Comparison of ENCODE assay signal across 16 cellular contexts in the genomic region with DNA sequence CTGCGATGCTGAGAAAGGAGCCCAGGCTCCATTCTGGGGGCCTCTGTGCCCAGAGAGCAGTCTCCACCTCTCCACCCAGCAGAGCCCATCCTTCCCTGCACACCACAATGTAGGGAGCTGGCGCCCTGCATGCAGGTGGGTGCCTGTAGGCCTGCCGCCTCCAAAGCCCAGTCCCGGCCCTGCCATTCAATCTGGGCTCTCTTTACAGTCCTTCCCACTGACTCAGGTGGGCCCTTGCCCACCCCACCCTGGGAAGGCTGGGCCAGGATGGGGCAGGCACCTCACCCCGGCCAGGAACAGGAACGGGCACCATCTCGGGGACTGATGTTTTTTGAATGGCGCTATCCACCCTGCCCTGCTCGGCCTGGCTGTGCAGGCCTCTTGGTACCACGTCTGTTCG.
DNase-seq lines count a peak whose midpoint lies in the region; ATAC-seq and TF ChIP-seq lines count a peak whose summit lies in the region.
"Had no signal": no experiment of that assay in that cellular context is flagged by ENCODE, and none has a peak within 500 bp of the region (broad histone marks: within the 10 kb centered on the region; RNA-seq: fewer than 3 reads in every experiment).

No MANE protein-coding gene starts in this region.

- H3K27me3 ChIP-seq in lower lobe of right lung (ENCODE audit: low read depth) (no peaks in the 10 kb centered on the region), suprapubic skin (no peaks in the 10 kb centered on the region)

- TF ChIP-seq CTCF in lower lobe of right lung (IDR thresholded peaks at IDR 0.05) (no peak), suprapubic skin (IDR thresholded peaks at IDR 0.05) (no peak), endothelial cell (IDR thresholded peaks at IDR 0.05; ENCODE audit: unreplicated experiment) (no peak)

- intact Hi-C loops in Right ventricle myocardium superior (cut with DNase I) (no loop called here), left cardiac atrium (cut with DNase I) (loop anchor here (10.0 kb wide), 2 partner anchors 65 to 95 kb away; no protein-coding TSS in a partner anchor), lower lobe of right lung (cut with DNase I) (no loop called here)

- no peak for ATAC-seq in Right ventricle myocardium superior (ENCODE audit: poor library complexity)
- no peak for ATAC-seq in left cardiac atrium
- no peak for ATAC-seq in lower lobe of right lung
- ATAC-seq in GM18517 (IDR thresholded peaks at IDR 0.05; ENCODE audit: unreplicated experiment): no peak

- TF ChIP-seq POLR2A in suprapubic skin (IDR thresholded peaks at IDR 0.05): no peak

- no peaks in the 10 kb centered on the region for H3K9me3 Mint-ChIP-seq in endothelial cell (ENCODE audit: unreplicated experiment)
- H3K9me3 Mint-ChIP-seq: CD4-positive, alpha-beta memory T cell had no signal

- H3K36me3 ChIP-seq in KOPT-K1 (ENCODE audit: insufficient read depth, low read length) (no peaks in the 10 kb centered on the region), lower lobe of right lung (no peaks in the 10 kb centered on the region), suprapubic skin (peaks cover 4% of the 10 kb centered on the region)

- H3K9me3 ChIP-seq in KOPT-K1 (ENCODE audit: insufficient read depth, low read length, poor library complexity, severe bottlenecking) (no peaks in the 10 kb centered on the region), lower lobe of right lung (no peaks in the 10 kb centered on the region), suprapubic skin (no peaks in the 10 kb centered on the region)

- no peak overlapping the region for H3K27ac Mint-ChIP-seq in endothelial cell (ENCODE audit: unreplicated experiment)

- peaks cover 11% of the 10 kb centered on the region for H3K4me1 Mint-ChIP-seq in endothelial cell (ENCODE audit: unreplicated experiment)

- no peak overlapping the region for H3K4me3 Mint-ChIP-seq in endothelial cell (ENCODE audit: unreplicated experiment)
- H3K4me3 Mint-ChIP-seq: CD4-positive, alpha-beta memory T cell had no signal

- no peak for TF ChIP-seq EP300 in suprapubic skin (IDR thresholded peaks at IDR 0.05)

- H3K27ac ChIP-seq in KOPT-K1 (ENCODE audit: low read depth, low read length, poor library complexity, severe bottlenecking) (peak overlapping the region; percentile 79), lower lobe of right lung (no peak overlapping the region), suprapubic skin (no peak overlapping the region)
- H3K27ac ChIP-seq: PC-9 had no signal

- H3K4me3 ChIP-seq in lower lobe of right lung (no peak overlapping the region), suprapubic skin (no peak overlapping the region)
- H3K4me3 ChIP-seq: PC-9 had no signal

- 97% methylated on average over 11 of the region's 11 CpGs for WGBS in suprapubic skin

- DNase-seq in Right ventricle myocardium superior (peak; percentile 30), left cardiac atrium (no peak), lower lobe of right lung (peak; percentile 28), suprapubic skin (ENCODE audit: low spot score in 2 of 2) (peak; percentile 49 to 56), NCI-H1436 (lab: John Stamatoyannopoulos, UW) (no peak), endothelial cell (ENCODE audit: low spot score) (no peak)
- DNase-seq: AML-193; CD4-positive, alpha-beta memory T cell; Kasumi-1; NCI-H1417; NCI-H2029; NCI-H2171 treated with DMSO at 0.1 percent for 48 hours; NCI-H774; PC-9 had no signal

- peaks cover 12% of the 10 kb centered on the region for H3K27me3 Mint-ChIP-seq in endothelial cell (ENCODE audit: unreplicated experiment)
- H3K27me3 Mint-ChIP-seq: CD4-positive, alpha-beta memory T cell had no signal

- H3K36me3 Mint-ChIP-seq in endothelial cell (ENCODE audit: low read depth, unreplicated experiment): no peaks in the 10 kb centered on the region
- H3K36me3 Mint-ChIP-seq: CD4-positive, alpha-beta memory T cell had no signal

- H3K4me1 ChIP-seq in lower lobe of right lung (no peaks in the 10 kb centered on the region), suprapubic skin (no peaks in the 10 kb centered on the region)

Comparison
In these comparisons a context has a peak if more than half of its experiments do, and no peak if none do; other contexts are left out.
1. DNase-seq: peak in Right ventricle myocardium superior (single experiment), lower lobe of right lung (single experiment) and suprapubic skin (2 of 2); none in left cardiac atrium (single experiment), NCI-H1436 (single experiment) and endothelial cell (single experiment).
2. intact Hi-C loops: an anchor here in left cardiac atrium (10.0 kb wide); none called in Right ventricle myocardium superior and lower lobe of right lung.